ENCODE assay signal across 23 cellular contexts in genomic region chr12:23093488-23093887, GRCh38.
DNase-seq lines count a peak whose midpoint lies in the region; TF ChIP-seq lines count a peak whose summit lies in the region.
"Had no signal": no experiment of that assay in that cellular context is flagged by ENCODE, and none has a peak within 500 bp of the region (broad histone marks: within the 10 kb centered on the region; RNA-seq: fewer than 3 reads in every experiment).

No MANE protein-coding gene starts in this region.

- 85% methylated on average over 2 of the region's 2 CpGs for WGBS in suprapubic skin

- peak; percentile 46 for DNase-seq in HCEC 1CT
- DNase-seq in adipocyte (ENCODE audit: low read depth), result peak; percentile 3
- peak; percentile 47 for DNase-seq in epithelial cell of esophagus (ENCODE audit: low read depth)
- DNase-seq in iris pigment epithelial cell (ENCODE audit: low read depth), result peak; percentile 38
- no peak for DNase-seq in suprapubic skin (ENCODE audit: low spot score in 2 of 2)
- DNase-seq in OCI-M2 (lab: John Stamatoyannopoulos, UW; ENCODE audit: unreplicated experiment), result no peak
- no peak for DNase-seq in caudate nucleus (lab: John Stamatoyannopoulos, UW)
- DNase-seq in NCI-H2081 treated with DMSO at 0.1 percent for 48 hours (lab: John Stamatoyannopoulos, UW), result no peak
- DNase-seq: AML-193; CD8-positive, alpha-beta memory T cell; DMS53; GDM1; KBM-7; NCI-H1092; NCI-H1436; NCI-H187 treated with DMSO at 0.1 percent for 48 hours; NCI-H510A; NCI-H748 treated with DMSO at 0.1 percent for 48 hours; NK-92 treated with Interleukin-12 subunit alpha and Interleukin-12 subunit beta, amount 100 ng/mL, for 24 hours had no signal

- H3K9me3 ChIP-seq in adipocyte (ENCODE audit: control insufficient read depth, low read length) (no peaks in the 10 kb centered on the region), suprapubic skin (peaks cover 5% of the 10 kb centered on the region)
- H3K9me3 ChIP-seq: HAP-1 had no signal

- no peak for TF ChIP-seq POLR2A in suprapubic skin (IDR thresholded peaks at IDR 0.05)

- H3K27me3 ChIP-seq in adipocyte (replicated peaks; ENCODE audit: control insufficient read depth, insufficient read depth, low read length) (peaks cover 4% of the 10 kb centered on the region), suprapubic skin (no peaks in the 10 kb centered on the region)

- H3K4me3 ChIP-seq in adipocyte (ENCODE audit: low read length), result no peak overlapping the region
- no peak overlapping the region for H3K4me3 ChIP-seq in epithelial cell of esophagus (ENCODE audit: low read length)
- no peak overlapping the region for H3K4me3 ChIP-seq in suprapubic skin
- H3K4me3 ChIP-seq: GM23338, HAP-1 had no signal

- H3K4me1 ChIP-seq in adipocyte (ENCODE audit: control insufficient read depth, insufficient read depth, low read length) (peaks cover 3% of the 10 kb centered on the region), suprapubic skin (no peaks in the 10 kb centered on the region)

- TF ChIP-seq EP300 in suprapubic skin (IDR thresholded peaks at IDR 0.05), result no peak

- no peak overlapping the region for H3K27ac ChIP-seq in suprapubic skin
- no peak overlapping the region for H3K27ac ChIP-seq in caudate nucleus (ENCODE audit: low read depth, low read length)
- H3K27ac ChIP-seq: C4-2B, HL-60 had no signal

- no peak overlapping the region for H3K9ac ChIP-seq in adipocyte (ENCODE audit: low read length)

- TF ChIP-seq CTCF in epithelial cell of esophagus (IDR thresholded peaks at IDR 0.05; ENCODE audit: insufficient read depth, low read depth, low read length, missing control alignments) (no peak), suprapubic skin (IDR thresholded peaks at IDR 0.05) (no peak)

- H3K36me3 ChIP-seq in adipocyte (ENCODE audit: control insufficient read depth, insufficient read depth, low read length, severe bottlenecking) (no peaks in the 10 kb centered on the region), suprapubic skin (no peaks in the 10 kb centered on the region)
- H3K36me3 ChIP-seq: HAP-1 had no signal

Comparison
In these comparisons a context has a peak if more than half of its experiments do, and no peak if none do; other contexts are left out.
1. DNase-seq: peak in HCEC 1CT (single experiment), adipocyte (single experiment), epithelial cell of esophagus (single experiment) and iris pigment epithelial cell (single experiment); none in suprapubic skin (0 of 2), OCI-M2 (single experiment), caudate nucleus (0 of 61) and NCI-H2081 treated with DMSO at 0.1 percent for 48 hours (single experiment).